29 cellular contexts compared by ENCODE assay signal in genomic region chr3:117886147-117886546, GRCh38.
"Had no signal": no experiment of that assay in that cellular context is flagged by ENCODE, and none has a peak within 500 bp of the region (broad histone marks: within the 10 kb centered on the region; RNA-seq: fewer than 3 reads in every experiment).

No MANE protein-coding gene starts in this region.

- H3K36me3 ChIP-seq: Peyer's patch, SJSA1 had no signal

- H3K9me3 ChIP-seq: Peyer's patch, SJSA1, SK-N-SH had no signal

- H3K4me3 ChIP-seq: Peyer's patch, SJSA1 had no signal

- H3K27me3 ChIP-seq: Peyer's patch, SJSA1 had no signal

- H3K4me1 ChIP-seq: Peyer's patch, SJSA1 had no signal

- H3K27ac ChIP-seq: KMS-11, Peyer's patch, SJSA1 had no signal

- ATAC-seq: PC-3 had no signal

- DNase-seq: Karpas-422, MV-4-11, NCI-H1092, NCI-H1105, NCI-H1436, NCI-H146, NCI-H1694, NCI-H187, NCI-H1930, NCI-H2029 treated with DMSO at 0.1 percent for 48 hours, NCI-H2081 treated with DMSO at 0.1 percent for 48 hours, NCI-H2107, NCI-H2171, NCI-H226, NCI-H446 treated with DMSO at 0.1 percent for 48 hours, NCI-H510A treated with DMSO at 0.1 percent for 48 hours, NCI-H524 treated with DMSO at 0.1 percent for 48 hours, NCI-H526 treated with DMSO at 0.1 percent for 48 hours, NCI-H774, OCI-M1, PC-3, Peyer's patch, Right ventricle myocardium superior, RPMI8226, SHP77 treated with DMSO at 0.1 percent for 48 hours, SK-N-SH, SW 1271 had no signal

- H3K4me2 ChIP-seq: KMS-11, SK-N-SH had no signal

- H3K9ac ChIP-seq: KMS-11, SK-N-SH had no signal
